ENCODE assay signal across 8 cellular contexts in the genomic region with DNA sequence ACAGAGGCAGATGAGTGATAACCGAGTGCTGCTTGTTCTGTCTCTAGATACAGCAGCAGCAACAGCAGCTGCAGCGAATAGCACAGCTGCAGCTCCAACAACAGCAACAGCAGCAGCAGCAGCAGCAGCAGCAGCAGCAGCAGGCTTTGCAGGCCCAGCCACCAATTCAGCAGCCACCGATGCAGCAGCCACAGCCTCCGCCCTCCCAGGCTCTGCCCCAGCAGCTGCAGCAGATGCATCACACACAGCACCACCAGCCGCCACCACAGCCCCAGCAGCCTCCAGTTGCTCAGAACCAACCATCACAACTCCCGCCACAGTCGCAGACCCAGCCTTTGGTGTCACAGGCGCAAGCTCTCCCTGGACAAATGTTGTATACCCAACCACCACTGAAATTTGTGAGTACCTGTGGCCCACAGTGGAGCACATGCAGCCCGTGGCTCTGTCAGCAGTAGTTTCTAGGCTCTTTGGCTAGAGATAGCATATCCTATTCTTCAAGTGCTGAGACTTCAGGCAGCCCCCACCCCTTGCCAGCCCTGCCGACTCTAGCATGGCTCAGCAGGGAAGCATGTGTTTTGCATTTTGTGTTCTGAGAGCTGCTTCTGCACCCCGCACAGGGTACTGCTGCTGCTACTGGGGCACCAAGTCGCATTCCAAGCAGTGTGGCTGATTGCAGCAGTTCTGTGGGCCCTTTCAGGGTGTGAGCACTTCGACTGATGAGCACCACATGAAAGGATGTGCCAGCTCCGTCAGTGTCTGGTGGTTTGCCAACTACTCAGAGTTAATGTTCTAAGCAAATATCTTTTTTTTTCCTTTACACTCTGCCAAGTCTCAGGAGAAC.
A peak's percentile ranks its signal among the peaks of the same experiment; 100 is the strongest.
DNase-seq lines count a peak whose midpoint lies in the region; ATAC-seq and TF ChIP-seq lines count a peak whose summit lies in the region.

No MANE protein-coding gene starts in this region.

- ATAC-seq in HG02938 (IDR thresholded peaks at IDR 0.05; ENCODE audit: unreplicated experiment): no peak

- DNase-seq in HPDE6-E6E7 (ENCODE audit: extremely low spot score) (peak; percentile 56), fibroblast of pulmonary artery (ENCODE audit: low read depth) (peak; percentile 64), SKM-1 (lab: John Stamatoyannopoulos, UW; ENCODE audit: unreplicated experiment) (no peak), NCI-H2227 (lab: John Stamatoyannopoulos, UW; ENCODE audit: unreplicated experiment) (no peak), midbrain (lab: John Stamatoyannopoulos, UW) (no peak)
- peak; percentile 51 to 58 for DNase-seq in activated T-cell treated with anti-CD3 and anti-CD28 coated beads, Interleukin-2, amount 50 U/mL, for 48 hours
- DNase-seq in stimulated activated CD8-positive, alpha-beta memory T cell treated with anti-CD3 and anti-CD28 coated beads, Interleukin-12 subunit alpha, Interleukin-12 subunit beta, amount 100 ng/mL, for 1 hour (ENCODE audit: low read depth): peak; percentile 63

- no peak overlapping the region for H3K4me3 ChIP-seq in fibroblast of pulmonary artery (replicated peaks; ENCODE audit: low read depth, low read length)

- no peak for TF ChIP-seq CTCF in fibroblast of pulmonary artery (IDR thresholded peaks at IDR 0.05; ENCODE audit: low read length, missing control alignments)

Comparison
In these comparisons a context has a peak if more than half of its experiments do, and no peak if none do; other contexts are left out.
1. DNase-seq: peak in HPDE6-E6E7 (single experiment), activated T-cell treated with anti-CD3 and anti-CD28 coated beads, Interleukin-2, amount 50 U/mL, for 48 hours (2 of 2), fibroblast of pulmonary artery (single experiment) and stimulated activated CD8-positive, alpha-beta memory T cell treated with anti-CD3 and anti-CD28 coated beads, Interleukin-12 subunit alpha, Interleukin-12 subunit beta, amount 100 ng/mL, for 1 hour (single experiment); none in SKM-1 (single experiment), NCI-H2227 (single experiment) and midbrain (single experiment).